8 cellular contexts compared by ENCODE assay signal in the genomic region with DNA sequence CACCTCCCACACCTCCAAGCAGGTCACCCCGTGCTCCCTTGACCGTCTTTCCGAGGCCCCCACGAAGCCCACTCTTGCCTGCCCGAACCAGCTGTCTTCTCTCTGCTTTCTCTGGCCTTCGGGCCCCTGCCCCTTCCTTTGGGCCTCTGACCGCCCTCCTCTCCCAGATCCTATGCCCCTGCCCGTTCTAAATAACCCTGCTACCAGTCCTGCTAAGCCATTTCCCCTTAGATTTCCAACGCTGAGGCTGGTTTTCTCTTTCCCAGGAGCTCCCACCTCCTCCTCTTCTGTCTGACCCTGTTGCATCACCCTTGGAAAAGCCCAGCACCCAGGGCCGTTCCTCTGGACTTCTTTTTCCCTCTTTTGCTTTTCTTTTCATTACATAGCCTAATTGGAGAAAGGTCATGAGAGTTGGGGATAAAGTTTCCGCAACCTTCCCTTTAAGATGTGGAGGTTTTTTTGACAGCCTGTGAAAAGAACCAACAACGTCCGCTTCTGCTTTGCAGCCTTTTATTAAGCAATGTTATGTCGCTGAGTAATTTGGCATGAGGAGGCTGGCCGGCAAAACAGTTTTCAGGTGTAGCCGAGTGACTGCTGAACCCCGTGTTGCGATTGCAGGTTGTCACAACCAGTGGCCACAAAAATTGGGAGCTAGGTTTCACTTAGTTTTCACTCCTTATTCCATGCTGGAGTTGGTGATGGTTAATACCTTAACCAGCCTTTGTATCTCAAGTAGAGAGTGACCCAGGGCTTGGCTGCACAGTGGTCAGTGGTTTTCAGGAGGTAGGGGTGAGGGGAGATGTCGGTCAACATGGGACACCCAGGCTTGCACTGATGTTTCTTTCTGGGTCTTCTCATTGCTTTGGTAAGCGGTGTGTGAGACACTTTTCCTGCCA. TPM values are rescaled to one million over a fixed set of nuclear protein-coding genes. Genes with fewer than 3 reads are reported as not detected.
A peak's percentile ranks its signal among the peaks of the same experiment; 100 is the strongest.
DNase-seq lines count a peak whose midpoint lies in the region; ATAC-seq and TF ChIP-seq lines count a peak whose summit lies in the region.

No MANE protein-coding gene starts in this region.

- no peaks in the 10 kb centered on the region for H3K9me3 Mint-ChIP-seq in activated CD8-positive, alpha-beta memory T cell treated with anti-CD3 and anti-CD28 coated beads, Interleukin-2, amount 10 ng/mL, durations not matched to agents 7 days and 5 days (ENCODE audit: low read depth)

- H3K27me3 ChIP-seq in spleen (replicated peaks in 1 of 7): no peaks in the 10 kb centered on the region

- TF ChIP-seq POLR2A in spleen (IDR thresholded peaks at IDR 0.05): no peak

- DNase-seq in activated CD8-positive, alpha-beta memory T cell treated with anti-CD3 and anti-CD28 coated beads, Interleukin-2, amount 10 ng/mL, durations not matched to agents 7 days and 5 days: peak; percentile 44
- no peak for DNase-seq in activated CD8-positive, alpha-beta memory T cell treated with anti-CD3 and anti-CD28 coated beads for 24 hours
- peak; percentile 44 for DNase-seq in RPMI8226
- DNase-seq in cardiac fibroblast (ENCODE audit: low read depth in 2 of 2): peak; percentile 64 to 75
- peak; percentile 29 for DNase-seq in inferior parietal cortex (ENCODE audit: extremely low spot score)
- DNase-seq in spleen: peak; percentile 74

- H3K27ac ChIP-seq in spleen: peak overlapping the region; percentile 86 to 94 (median 92)

- 8 to 15% (median 11%) methylated on average over 20 of the region's 20 CpGs for WGBS in spleen, 5 donors

- H3K4me1 ChIP-seq in spleen: peaks cover 5 to 55% (median 26%) of the 10 kb centered on the region in 6 donors

- no peaks in the 10 kb centered on the region for H3K9me3 ChIP-seq in spleen

- ATAC-seq in activated CD8-positive, alpha-beta memory T cell treated with anti-CD3 and anti-CD28 coated beads, Interleukin-2, amount 10 ng/mL, durations not matched to agents 7 days and 5 days: no peak
- peak; percentile 12 for ATAC-seq in HG03196 (IDR thresholded peaks at IDR 0.05; ENCODE audit: unreplicated experiment)
- ATAC-seq in GM19023 (IDR thresholded peaks at IDR 0.05; ENCODE audit: unreplicated experiment): no peak

- H3K4me3 ChIP-seq in cardiac fibroblast (replicated peaks in 1 of 2; ENCODE audit: low read depth in 2 of 2, low read length in 2 of 2): peak overlapping the region; percentile 74 to 77
- H3K4me3 ChIP-seq in spleen: peak overlapping the region; percentile 67 to 94 (median 84)

- no peaks in the 10 kb centered on the region for H3K27me3 Mint-ChIP-seq in activated CD8-positive, alpha-beta memory T cell treated with anti-CD3 and anti-CD28 coated beads, Interleukin-2, amount 10 ng/mL, durations not matched to agents 7 days and 5 days

- CTCF ChIA-PET in activated CD8-positive, alpha-beta memory T cell treated with anti-CD3 and anti-CD28 coated beads, Interleukin-2, amount 10 ng/mL, durations not matched to agents 7 days and 5 days (lab: Charles Lee): interaction anchor here (1.0 to 3.3 kb wide), 3 partner anchors 9 to 36 kb away, joined by 3 to 16 read pairs (median 5); a partner anchor contains a TSS

- intact Hi-C loops in spleen (cut with DNase I; ENCODE audit: low total_unique reads): no loop called here

- peak overlapping the region; percentile 96 for H3K4me3 Mint-ChIP-seq in activated CD8-positive, alpha-beta memory T cell treated with anti-CD3 and anti-CD28 coated beads, Interleukin-2, amount 10 ng/mL, durations not matched to agents 7 days and 5 days

- H3K36me3 ChIP-seq in spleen: no peaks in the 10 kb centered on the region

- H3K36me3 Mint-ChIP-seq in activated CD8-positive, alpha-beta memory T cell treated with anti-CD3 and anti-CD28 coated beads, Interleukin-2, amount 10 ng/mL, durations not matched to agents 7 days and 5 days: no peaks in the 10 kb centered on the region

- peaks cover 24% of the 10 kb centered on the region for H3K4me1 Mint-ChIP-seq in activated CD8-positive, alpha-beta memory T cell treated with anti-CD3 and anti-CD28 coated beads, Interleukin-2, amount 10 ng/mL, durations not matched to agents 7 days and 5 days

- H3K27ac Mint-ChIP-seq in activated CD8-positive, alpha-beta memory T cell treated with anti-CD3 and anti-CD28 coated beads, Interleukin-2, amount 10 ng/mL, durations not matched to agents 7 days and 5 days: peak overlapping the region; percentile 89

- no peak for TF ChIP-seq CTCF in cardiac fibroblast (IDR thresholded peaks at IDR 0.05; ENCODE audit: low read depth, low read length)
- no peak for TF ChIP-seq CTCF in spleen (IDR thresholded peaks at IDR 0.05 in 8 of 11, conservative IDR thresholded peaks at IDR 0.05 in 3 of 11)

RNA-seq across cellular contexts. Expression of a gene that starts 1.0 kb away (rescaled TPM):
- 10 to 100 TPM; 14.4 to 15.7 TPM for total RNA-seq in activated CD8-positive, alpha-beta memory T cell treated with anti-CD3 and anti-CD28 coated beads, Interleukin-2, amount 10 ng/mL, durations not matched to agents 7 days and 5 days
- total RNA-seq in spleen: 10 to 100 TPM; 14.8 to 21.2 (median 17.1) TPM
- 1 to 10 TPM; 1.5 to 2.5 (median 1.9) TPM for polyA plus RNA-seq in spleen

RNA-seq across cellular contexts. Expression of a gene that starts 35.5 kb away (rescaled TPM):
- total RNA-seq in activated CD8-positive, alpha-beta memory T cell treated with anti-CD3 and anti-CD28 coated beads, Interleukin-2, amount 10 ng/mL, durations not matched to agents 7 days and 5 days: 100 to 1,000 TPM; 122 to 140 TPM
- total RNA-seq in spleen: 10 to 100 TPM; 44.2 to 74.4 (median 50.5) TPM
- 100 to 1,000 TPM in 2 of 3 donors, 10 to 100 TPM in 1; 88.5 to 132 (median 127) TPM for polyA plus RNA-seq in spleen
